ENCODE assay signal across 8 cellular contexts in genomic region chr10:96512524-96512991, GRCh38. TPM values are rescaled to one million over a fixed set of nuclear protein-coding genes. Genes with fewer than 3 reads are reported as not detected.
DNase-seq lines count a peak whose midpoint lies in the region; ATAC-seq and TF ChIP-seq lines count a peak whose summit lies in the region.

No MANE protein-coding gene starts in this region.

- DNase-seq in Right ventricle myocardium inferior (ENCODE audit: missing footprints) (no peak), cardiac septum (ENCODE audit: low spot score) (no peak), globus pallidus (ENCODE audit: low spot score) (peak; percentile 13), left lobe of liver (ENCODE audit: low spot score) (no peak)
- DNase-seq in activated CD8-positive, alpha-beta memory T cell treated with anti-CD3 and anti-CD28 coated beads, Interleukin-2, amount 50 U/mL, for 48 hours, result peak; percentile 64

- H3K4me1 ChIP-seq in parathyroid adenoma, result peaks cover 7% of the 10 kb centered on the region

- TF ChIP-seq CTCF in parathyroid adenoma (IDR thresholded peaks at IDR 0.05), result no peak

- peak; percentile 20 for ATAC-seq in Right ventricle myocardium inferior
- ATAC-seq in GM19452 (IDR thresholded peaks at IDR 0.05; ENCODE audit: unreplicated experiment), result no peak
- ATAC-seq in left lobe of liver, result no peak
- ATAC-seq in GM19467 (IDR thresholded peaks at IDR 0.05; ENCODE audit: unreplicated experiment), result no peak

- H3K27me3 ChIP-seq in parathyroid adenoma (ENCODE audit: control insufficient read depth, insufficient read depth, low read length), result no peaks in the 10 kb centered on the region

- H3K79me2 ChIP-seq in parathyroid adenoma, result no peaks in the 10 kb centered on the region

- no peak overlapping the region for H3K4me3 ChIP-seq in parathyroid adenoma (ENCODE audit: low read depth, low read length)

- H3K36me3 ChIP-seq in parathyroid adenoma (ENCODE audit: control insufficient read depth, insufficient read depth, low read length), result no peaks in the 10 kb centered on the region

- no peak overlapping the region for H3K27ac ChIP-seq in parathyroid adenoma

- H3K4me2 ChIP-seq in parathyroid adenoma (ENCODE audit: low read length), result peak overlapping the region; percentile 74

- no peak overlapping the region for H3K9ac ChIP-seq in parathyroid adenoma

- intact Hi-C loops in Right ventricle myocardium inferior (cut with DNase I), result loop anchor here (5.0 kb wide), 1 partner anchor 235 kb away; no protein-coding TSS in a partner anchor
- intact Hi-C loops in cardiac septum (cut with DNase I), result loop anchor here (2.0 to 5.0 kb wide), 2 partner anchors 116 to 135 kb away; no protein-coding TSS in a partner anchor

- peak overlapping the region; percentile 76 for H2AFZ ChIP-seq in parathyroid adenoma

- no peaks in the 10 kb centered on the region for H3K9me3 ChIP-seq in parathyroid adenoma (ENCODE audit: control insufficient read depth, low read length)

RNA-seq across cellular contexts. Expression of gene TLL2, which starts 1.2 kb away (rescaled TPM):
- total RNA-seq in Right ventricle myocardium inferior (10.8 TPM), cardiac septum (3.8 TPM), left lobe of liver (not detected)

Comparison
In these comparisons a context has a peak if more than half of its experiments do, and no peak if none do; other contexts are left out.
1. DNase-seq: peak in activated CD8-positive, alpha-beta memory T cell treated with anti-CD3 and anti-CD28 coated beads, Interleukin-2, amount 50 U/mL, for 48 hours (single experiment) and globus pallidus (single experiment); none in Right ventricle myocardium inferior (single experiment), cardiac septum (single experiment) and left lobe of liver (single experiment).